Comparison of ENCODE assay signal across 1 cellular context in genomic region chrX:40152706-40153334, GRCh38.
TF ChIP-seq lines count a peak whose summit lies in the region.

No MANE protein-coding gene starts in this region.

TF ChIP-seq in K562, 482 proteins besides CTCF, POLR2A, EP300 and RAD21 (continued from another document and continues in another):
- TF ChIP-seq ZNF398 (CRISPR knock-in tag; IDR thresholded peaks at IDR 0.05) (no peak), ZNF551 (CRISPR knock-in tag; IDR thresholded peaks at IDR 0.05) (no peak), SMARCA4 (IDR thresholded peaks at IDR 0.05) (no peak), L3MBTL2 (IDR thresholded peaks at IDR 0.05) (no peak), HCFC1 (IDR thresholded peaks at IDR 0.05; ENCODE audit: low read depth, low read length) (no peak), SPI1 (IDR thresholded peaks at IDR 0.05; ENCODE audit: borderline replicate concordance, low read depth, low read length) (peak; percentile 72), ATF1 (CRISPR knock-in tag; IDR thresholded peaks at IDR 0.05) (no peak), ATF1 (tag; IDR thresholded peaks at IDR 0.05) (no peak), IRF9 (tag; IDR thresholded peaks at IDR 0.05) (no peak), ZBTB12 (CRISPR knock-in tag; IDR thresholded peaks at IDR 0.05) (no peak), IFI16 (CRISPR knock-in tag; IDR thresholded peaks at IDR 0.05) (no peak), MLLT1 (IDR thresholded peaks at IDR 0.05) (peak in 1 of 2 experiments; percentile 65; a peak in 1 of 4 replicates), E2F3 (CRISPR knock-in tag; IDR thresholded peaks at IDR 0.05) (no peak), FOXJ2 (tag; IDR thresholded peaks at IDR 0.05) (no peak), YY1 (IDR thresholded peaks at IDR 0.05; ENCODE audit: borderline replicate concordance in 1 of 3, control insufficient read depth in 1 of 3, extremely low read depth in 1 of 3, insufficient read depth in 3 of 3, insufficient read length in 1 of 3, insufficient replicate concordance in 2 of 3, low read depth in 1 of 3, low read length in 2 of 3) (no peak), ZC3H4 (CRISPR knock-in tag; IDR thresholded peaks at IDR 0.05; ENCODE audit: borderline replicate concordance) (0 out of 2 replicates have a peak, but pooled peaks have one; percentile 35), ZNF75A (CRISPR knock-in tag; IDR thresholded peaks at IDR 0.05) (no peak), CBX3 (IDR thresholded peaks at IDR 0.05; ENCODE audit: borderline replicate concordance in 1 of 2, low read length in 2 of 2) (no peak), PML (IDR thresholded peaks at IDR 0.05; ENCODE audit: low read length) (no peak), SMAD1 (IDR thresholded peaks at IDR 0.05; ENCODE audit: low read depth, low read length, partially characterized antibody) (no peak), ILF3 (IDR thresholded peaks at IDR 0.05; ENCODE audit: borderline replicate concordance) (no peak), HOMEZ (CRISPR knock-in tag; IDR thresholded peaks at IDR 0.05) (no peak), MGA (IDR thresholded peaks at IDR 0.05) (0 out of 2 replicates have a peak, but pooled peaks have one; percentile 5), FOXK1 (CRISPR knock-in tag; IDR thresholded peaks at IDR 0.05; ENCODE audit: borderline replicate concordance) (no peak), ETV6 (IDR thresholded peaks at IDR 0.05; ENCODE audit: borderline replicate concordance in 1 of 2, low read depth in 2 of 2, low read length in 1 of 2) (0 out of 4 replicates have a peak, but pooled peaks of 1 of the 2 experiments have one; percentile 20), ETV6 (CRISPR knock-in tag; IDR thresholded peaks at IDR 0.05; ENCODE audit: borderline replicate concordance) (no peak), HDGF (IDR thresholded peaks at IDR 0.05) (no peak), ZNF764 (CRISPR knock-in tag; IDR thresholded peaks at IDR 0.05; ENCODE audit: low read depth) (no peak), ATF3 (IDR thresholded peaks at IDR 0.05) (no peak), ATF3 (CRISPR knock-in tag; conservative IDR thresholded peaks at IDR 0.05) (no peak; the same call in 1 of the 2 replicates), CBFA2T3 (IDR thresholded peaks at IDR 0.05) (no peak), HNRNPH1 (optimal IDR thresholded peaks at IDR 0.05; ENCODE audit: low read depth, low read length) (no peak), PHF8 (IDR thresholded peaks at IDR 0.05; ENCODE audit: borderline replicate concordance, low read length) (no peak), ATF2 (CRISPR knock-in tag; IDR thresholded peaks at IDR 0.05) (no peak), CREB5 (CRISPR knock-in tag; IDR thresholded peaks at IDR 0.05) (no peak), MEIS2 (IDR thresholded peaks at IDR 0.05; ENCODE audit: partially characterized antibody) (no peak), ZEB2 (IDR thresholded peaks at IDR 0.05) (no peak), STAT5B (CRISPR knock-in tag; IDR thresholded peaks at IDR 0.05) (no peak)
